Comparison of ENCODE assay signal across 8 cellular contexts in the genomic region with DNA sequence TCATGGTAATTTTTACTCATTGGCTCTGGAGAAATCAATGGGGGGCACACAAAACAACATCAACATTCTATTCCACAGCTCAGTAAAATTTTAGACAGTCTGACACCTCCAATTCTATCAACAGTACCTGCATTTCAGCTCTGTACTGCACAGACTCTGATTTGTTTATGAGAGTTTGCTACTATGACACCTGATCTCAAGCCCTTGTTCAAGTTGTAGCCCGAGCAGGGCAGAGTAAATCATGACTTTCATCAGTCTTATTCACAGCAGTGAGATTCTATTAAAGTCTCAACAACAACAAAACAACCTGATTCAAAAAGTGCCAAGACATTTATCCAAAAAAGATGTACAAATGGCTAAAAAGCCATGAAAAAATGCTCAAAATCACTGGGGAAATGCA.
"Had no signal": no experiment of that assay in that cellular context is flagged by ENCODE, and none has a peak within 500 bp of the region (broad histone marks: within the 10 kb centered on the region; RNA-seq: fewer than 3 reads in every experiment).

No MANE protein-coding gene starts in this region.

- H3K4me3 Mint-ChIP-seq: HFFc6, IgD-negative memory B cell had no signal

- H2AFZ ChIP-seq: GM23248 had no signal

- H3K4me1 Mint-ChIP-seq: IgD-negative memory B cell had no signal

- DNase-seq: GM23248, GOT3, H7, HFFc6, KBM-7 had no signal

- H3K4me1 ChIP-seq: HAP-1 had no signal

- H3K27ac Mint-ChIP-seq: HFFc6, IgD-negative memory B cell had no signal

- H3K9me3 Mint-ChIP-seq: HFFc6, IgD-negative memory B cell had no signal

- H3K36me3 ChIP-seq: HAP-1 had no signal

- H3K9ac ChIP-seq: GM23248 had no signal

- H3K27ac ChIP-seq: GM23248 had no signal

- ATAC-seq: HCT116 had no signal

- H3K36me3 Mint-ChIP-seq: IgD-negative memory B cell had no signal

- H3K4me3 ChIP-seq: GM23248, HAP-1 had no signal

- H3K9me3 ChIP-seq: HAP-1 had no signal
